ENCODE assay signal across 1 cellular context in genomic region chr4:67412153-67412712, GRCh38.
A peak's percentile ranks its signal among the peaks of the same experiment; 100 is the strongest.
TF ChIP-seq lines count a peak whose summit lies in the region.
"Not testable (repeated sequence)": the region's sequence is repeated elsewhere in the genome, so short reads cannot be mapped to it uniquely, and the experiment has no call there.

No MANE protein-coding gene starts in this region.

TF ChIP-seq in HepG2, 621 proteins besides CTCF, POLR2A, EP300 and RAD21 (continued from another document):
- TF ChIP-seq ZBTB7A (CRISPR knock-in tag; IDR thresholded peaks at IDR 0.05) (0 out of 2 replicates have a peak, but pooled peaks have one; percentile 24), GZF1 (CRISPR knock-in tag; IDR thresholded peaks at IDR 0.05) (peak; percentile 54; the same call in 1 of the 2 replicates), RBAK (CRISPR knock-in tag; IDR thresholded peaks at IDR 0.05) (0 out of 2 replicates have a peak, but pooled peaks have one; percentile 36), DMAP1 (CRISPR knock-in tag; IDR thresholded peaks at IDR 0.05) (0 out of 2 replicates have a peak, but pooled peaks have one; percentile 36), ZNF292 (CRISPR knock-in tag; IDR thresholded peaks at IDR 0.05; ENCODE audit: borderline replicate concordance, low read depth) (peak; percentile 91), GABPB1 (CRISPR knock-in tag; IDR thresholded peaks at IDR 0.05) (peak; percentile 44), MZF1 (CRISPR knock-in tag; IDR thresholded peaks at IDR 0.05; ENCODE audit: borderline replicate concordance) (0 out of 2 replicates have a peak, but pooled peaks have one; percentile 66), ETV5 (CRISPR knock-in tag; IDR thresholded peaks at IDR 0.05; ENCODE audit: borderline replicate concordance) (peak; percentile 18; the same call in 1 of the 2 replicates), ZNF280B (CRISPR knock-in tag; IDR thresholded peaks at IDR 0.05; ENCODE audit: borderline replicate concordance) (0 out of 2 replicates have a peak, but pooled peaks have one; percentile 36), ZBTB4 (CRISPR knock-in tag; IDR thresholded peaks at IDR 0.05; ENCODE audit: borderline replicate concordance) (0 out of 2 replicates have a peak, but pooled peaks have one; percentile 39), SAP130 (CRISPR knock-in tag; IDR thresholded peaks at IDR 0.05; ENCODE audit: low read depth) (0 out of 2 replicates have a peak, but pooled peaks have one; percentile 17), YY1 (IDR thresholded peaks at IDR 0.05; ENCODE audit: insufficient read depth, insufficient replicate concordance, low read depth, low read length) (peak; percentile 43), ZNF264 (CRISPR knock-in tag; IDR thresholded peaks at IDR 0.05) (0 out of 2 replicates have a peak, but pooled peaks have one; percentile 31), ZNF343 (CRISPR knock-in tag; IDR thresholded peaks at IDR 0.05) (peak; percentile 62; the same call in 1 of the 2 replicates), SALL1 (CRISPR knock-in tag; IDR thresholded peaks at IDR 0.05) (peak; percentile 58; the same call in 1 of the 2 replicates), ZNF543 (CRISPR knock-in tag; IDR thresholded peaks at IDR 0.05) (0 out of 2 replicates have a peak, but pooled peaks have one; percentile 24), ZNF574 (CRISPR knock-in tag; IDR thresholded peaks at IDR 0.05) (0 out of 2 replicates have a peak, but pooled peaks have one; percentile 49), ZFY (CRISPR knock-in tag; IDR thresholded peaks at IDR 0.05) (peak; percentile 33; the same call in 1 of the 2 replicates), GATAD2A (CRISPR knock-in tag; IDR thresholded peaks at IDR 0.05) (peak; percentile 30; the same call in 1 of the 2 replicates), HNF4G (IDR thresholded peaks at IDR 0.05; ENCODE audit: borderline replicate concordance, low read depth, low read length) (0 out of 2 replicates have a peak, but pooled peaks have one; percentile 11), POGZ (CRISPR knock-in tag; IDR thresholded peaks at IDR 0.05) (peak; percentile 58; the same call in 1 of the 2 replicates), PHF20 (CRISPR knock-in tag; IDR thresholded peaks at IDR 0.05) (0 out of 2 replicates have a peak, but pooled peaks have one; percentile 33), FOXA1 (CRISPR knock-in tag; IDR thresholded peaks at IDR 0.05) (peak; percentile 75), ZNF644 (CRISPR knock-in tag; IDR thresholded peaks at IDR 0.05; ENCODE audit: low read depth) (peak; percentile 44; the same call in 1 of the 2 replicates), HNF4A (CRISPR knock-in tag; IDR thresholded peaks at IDR 0.05) (peak; percentile 69), IKZF4 (CRISPR knock-in tag; IDR thresholded peaks at IDR 0.05; ENCODE audit: borderline replicate concordance, low read depth, not compliant biosample characterization) (peak; percentile 21), DPF2 (CRISPR knock-in tag; IDR thresholded peaks at IDR 0.05; ENCODE audit: borderline replicate concordance, low read depth) (0 out of 2 replicates have a peak, but pooled peaks have one; percentile 36), KDM6A (CRISPR knock-in tag; IDR thresholded peaks at IDR 0.05; ENCODE audit: low read depth) (0 out of 2 replicates have a peak, but pooled peaks have one; percentile 32), ZNF556 (CRISPR knock-in tag; IDR thresholded peaks at IDR 0.05; ENCODE audit: borderline replicate concordance) (0 out of 2 replicates have a peak, but pooled peaks have one; percentile 8), ELF1 (CRISPR knock-in tag; IDR thresholded peaks at IDR 0.05) (peak; percentile 55), ZMYM4 (CRISPR knock-in tag; IDR thresholded peaks at IDR 0.05) (peak; percentile 45; the same call in 1 of the 2 replicates), ZSCAN25 (CRISPR knock-in tag; IDR thresholded peaks at IDR 0.05) (peak; percentile 44; the same call in 1 of the 2 replicates), MED1 (CRISPR knock-in tag; IDR thresholded peaks at IDR 0.05) (0 out of 2 replicates have a peak, but pooled peaks have one; percentile 12), LBX2 (CRISPR knock-in tag; IDR thresholded peaks at IDR 0.05; ENCODE audit: borderline replicate concordance) (0 out of 2 replicates have a peak, but pooled peaks have one; percentile 27), HOXA3 (CRISPR knock-in tag; IDR thresholded peaks at IDR 0.05) (peak; percentile 51; the same call in 1 of the 2 replicates), ZNF317 (CRISPR knock-in tag; IDR thresholded peaks at IDR 0.05) (0 out of 2 replicates have a peak, but pooled peaks have one; percentile 55), ARID5B (CRISPR knock-in tag; IDR thresholded peaks at IDR 0.05) (0 out of 2 replicates have a peak, but pooled peaks have one; percentile 52), FOXA3 (CRISPR knock-in tag; IDR thresholded peaks at IDR 0.05) (peak; percentile 78), ELF3 (CRISPR knock-in tag; IDR thresholded peaks at IDR 0.05) (peak; percentile 94)
- TF ChIP-seq, protein P1, sequence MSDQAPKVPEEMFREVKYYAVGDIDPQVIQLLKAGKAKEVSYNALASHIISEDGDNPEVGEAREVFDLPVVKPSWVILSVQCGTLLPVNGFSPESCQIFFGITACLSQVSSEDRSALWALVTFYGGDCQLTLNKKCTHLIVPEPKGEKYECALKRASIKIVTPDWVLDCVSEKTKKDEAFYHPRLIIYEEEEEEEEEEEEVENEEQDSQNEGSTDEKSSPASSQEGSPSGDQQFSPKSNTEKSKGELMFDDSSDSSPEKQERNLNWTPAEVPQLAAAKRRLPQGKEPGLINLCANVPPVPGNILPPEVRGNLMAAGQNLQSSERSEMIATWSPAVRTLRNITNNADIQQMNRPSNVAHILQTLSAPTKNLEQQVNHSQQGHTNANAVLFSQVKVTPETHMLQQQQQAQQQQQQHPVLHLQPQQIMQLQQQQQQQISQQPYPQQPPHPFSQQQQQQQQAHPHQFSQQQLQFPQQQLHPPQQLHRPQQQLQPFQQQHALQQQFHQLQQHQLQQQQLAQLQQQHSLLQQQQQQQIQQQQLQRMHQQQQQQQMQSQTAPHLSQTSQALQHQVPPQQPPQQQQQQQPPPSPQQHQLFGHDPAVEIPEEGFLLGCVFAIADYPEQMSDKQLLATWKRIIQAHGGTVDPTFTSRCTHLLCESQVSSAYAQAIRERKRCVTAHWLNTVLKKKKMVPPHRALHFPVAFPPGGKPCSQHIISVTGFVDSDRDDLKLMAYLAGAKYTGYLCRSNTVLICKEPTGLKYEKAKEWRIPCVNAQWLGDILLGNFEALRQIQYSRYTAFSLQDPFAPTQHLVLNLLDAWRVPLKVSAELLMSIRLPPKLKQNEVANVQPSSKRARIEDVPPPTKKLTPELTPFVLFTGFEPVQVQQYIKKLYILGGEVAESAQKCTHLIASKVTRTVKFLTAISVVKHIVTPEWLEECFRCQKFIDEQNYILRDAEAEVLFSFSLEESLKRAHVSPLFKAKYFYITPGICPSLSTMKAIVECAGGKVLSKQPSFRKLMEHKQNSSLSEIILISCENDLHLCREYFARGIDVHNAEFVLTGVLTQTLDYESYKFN (CRISPR knock-in tag; conservative IDR thresholded peaks at IDR 0.05) = peak; percentile 80
- TF ChIP-seq, protein P2, sequence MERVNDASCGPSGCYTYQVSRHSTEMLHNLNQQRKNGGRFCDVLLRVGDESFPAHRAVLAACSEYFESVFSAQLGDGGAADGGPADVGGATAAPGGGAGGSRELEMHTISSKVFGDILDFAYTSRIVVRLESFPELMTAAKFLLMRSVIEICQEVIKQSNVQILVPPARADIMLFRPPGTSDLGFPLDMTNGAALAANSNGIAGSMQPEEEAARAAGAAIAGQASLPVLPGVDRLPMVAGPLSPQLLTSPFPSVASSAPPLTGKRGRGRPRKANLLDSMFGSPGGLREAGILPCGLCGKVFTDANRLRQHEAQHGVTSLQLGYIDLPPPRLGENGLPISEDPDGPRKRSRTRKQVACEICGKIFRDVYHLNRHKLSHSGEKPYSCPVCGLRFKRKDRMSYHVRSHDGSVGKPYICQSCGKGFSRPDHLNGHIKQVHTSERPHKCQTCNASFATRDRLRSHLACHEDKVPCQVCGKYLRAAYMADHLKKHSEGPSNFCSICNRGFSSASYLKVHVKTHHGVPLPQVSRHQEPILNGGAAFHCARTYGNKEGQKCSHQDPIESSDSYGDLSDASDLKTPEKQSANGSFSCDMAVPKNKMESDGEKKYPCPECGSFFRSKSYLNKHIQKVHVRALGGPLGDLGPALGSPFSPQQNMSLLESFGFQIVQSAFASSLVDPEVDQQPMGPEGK (CRISPR knock-in tag; IDR thresholded peaks at IDR 0.05) = peak; percentile 68; the same call in 1 of the 2 replicates
- not testable (repeated sequence) for TF ChIP-seq HNF4G (CRISPR knock-in tag; IDR thresholded peaks at IDR 0.05; ENCODE audit: borderline replicate concordance, low read depth); FOXA1 (IDR thresholded peaks at IDR 0.05)
